Comparison of ENCODE assay signal across 8 cellular contexts in genomic region chr6:136582702-136583471, GRCh38. TPM values are rescaled to one million over a fixed set of nuclear protein-coding genes. Genes with fewer than 3 reads are reported as not detected.
A peak's percentile ranks its signal among the peaks of the same experiment; 100 is the strongest.
DNase-seq lines count a peak whose midpoint lies in the region; ATAC-seq and TF ChIP-seq lines count a peak whose summit lies in the region.

No MANE protein-coding gene starts in this region.

- H3K36me3 ChIP-seq in prostate gland = no peaks in the 10 kb centered on the region

- H3K27ac ChIP-seq in prostate gland (peak overlapping the region; percentile 29 to 43), caudate nucleus (ENCODE audit: low read depth, low read length) (no peak overlapping the region)

- H3K27ac Mint-ChIP-seq in HFFc6 = peak overlapping the region; percentile 94

- no peak overlapping the region for H3K4me3 Mint-ChIP-seq in HFFc6

- WGBS in prostate gland = 27% methylated on average over 3 of the region's 3 CpGs

- peak; percentile 64 to 77 for DNase-seq in AML-193 (lab: John Stamatoyannopoulos, UW)
- DNase-seq in HFFc6 = peak; percentile 88
- DNase-seq in SW 1271 (lab: John Stamatoyannopoulos, UW) = peak; percentile 26 to 85
- peak; percentile 94 for DNase-seq in fibroblast of villous mesenchyme (ENCODE audit: low read depth)
- DNase-seq in prostate gland (ENCODE audit: low spot score) = no peak
- no peak for DNase-seq in NCI-H128 (lab: John Stamatoyannopoulos, UW; ENCODE audit: unreplicated experiment)
- no peak for DNase-seq in caudate nucleus (lab: John Stamatoyannopoulos, UW)

- no peaks in the 10 kb centered on the region for H3K27me3 ChIP-seq in prostate gland (replicated peaks; ENCODE audit: insufficient read depth)

- TF ChIP-seq CTCF in HFFc6 (IDR thresholded peaks at IDR 0.05) (peak; percentile 89), fibroblast of villous mesenchyme (IDR thresholded peaks at IDR 0.05; ENCODE audit: insufficient read depth, low read depth, low read length) (peak; percentile 45), prostate gland (IDR thresholded peaks at IDR 0.05) (peak; percentile 39 to 74 (median 64))

- intact Hi-C loops in prostate gland (cut with DNase I) = loop anchor here (5.0 kb wide), 1 partner anchor 209 kb away; the partner anchor contains the start of gene MAP3K5

- H3K4me1 ChIP-seq in prostate gland (replicated peaks) = no peaks in the 10 kb centered on the region

- H3K4me3 ChIP-seq in fibroblast of villous mesenchyme (ENCODE audit: low read depth, low read length) (no peak overlapping the region), prostate gland (no peak overlapping the region)

- H3K36me3 Mint-ChIP-seq in HFFc6 (ENCODE audit: low read depth) = peaks cover 23% of the 10 kb centered on the region

- H3K27me3 Mint-ChIP-seq in HFFc6 (ENCODE audit: insufficient read depth) = no peaks in the 10 kb centered on the region

- H3K9me3 Mint-ChIP-seq in HFFc6 = no peaks in the 10 kb centered on the region

- ATAC-seq in HG03108 (IDR thresholded peaks at IDR 0.05; ENCODE audit: unreplicated experiment) = no peak

- no peaks in the 10 kb centered on the region for H3K9me3 ChIP-seq in prostate gland

- peaks cover 44% of the 10 kb centered on the region for H3K4me1 Mint-ChIP-seq in HFFc6 (ENCODE audit: low read depth)

- TF ChIP-seq POLR2A in prostate gland (IDR thresholded peaks at IDR 0.05) = no peak

RNA-seq across cellular contexts. Expression of gene MAP7, which starts 32.7 kb away (rescaled TPM):
- under 1 TPM; 0.14 to 0.65 (median 0.51) TPM for total RNA-seq in HFFc6 (2021; fragmentation: NEBNext Ultra II Directional; extraction: Animal tissue kit (Norgen Biotek cat#: 25700))
- 0.64 and 1.3 TPM in 2 replicates for total RNA-seq in fibroblast of villous mesenchyme
- total RNA-seq in prostate gland = 10 to 100 TPM; 35.1 to 45.2 TPM

Comparison
In these comparisons a context has a peak if more than half of its experiments do, and no peak if none do; other contexts are left out.
1. DNase-seq: peak in AML-193 (2 of 2), HFFc6 (single experiment), SW 1271 (2 of 2) and fibroblast of villous mesenchyme (single experiment); none in prostate gland (single experiment), NCI-H128 (single experiment) and caudate nucleus (0 of 61).
2. RNA of gene MAP7, which starts 32.7 kb away (total RNA-seq): 35.1 to 45.2 TPM in prostate gland; 0.64 to 1.3 TPM in fibroblast of villous mesenchyme and 0.14 to 0.65 TPM in HFFc6; every median in the first group is over 10 times any median in the second.
3. Peak in every context shown above with its lines, with median percentiles within 50 percentile points of each other: CTCF ChIP-seq.